Comparison of ENCODE assay signal across 11 cellular contexts in genomic region chr3:106345353-106346027, GRCh38.
DNase-seq lines count a peak whose midpoint lies in the region; ATAC-seq and TF ChIP-seq lines count a peak whose summit lies in the region.
"Had no signal": no experiment of that assay in that cellular context is flagged by ENCODE, and none has a peak within 500 bp of the region (broad histone marks: within the 10 kb centered on the region; RNA-seq: fewer than 3 reads in every experiment).

No MANE protein-coding gene starts in this region.

- peak; percentile 80 for ATAC-seq in lung (ENCODE audit: insufficient read depth, low FRiP score)
- no peak for ATAC-seq in effector memory CD8-positive, alpha-beta T cell (replicated peaks)
- ATAC-seq: WTC11 had no signal

- DNase-seq in ACHN = peak; percentile 97
- peak; percentile 85 for DNase-seq in HS-5 (ENCODE audit: low read depth)
- peak; percentile 97 for DNase-seq in adipocyte (ENCODE audit: low read depth)
- DNase-seq in lung (ENCODE audit: low spot score) = peak; percentile 32
- DNase-seq in effector memory CD8-positive, alpha-beta T cell = no peak
- DNase-seq in caudate nucleus (lab: John Stamatoyannopoulos, UW) = no peak
- DNase-seq in DMS153 (lab: John Stamatoyannopoulos, UW) = no peak
- no peak for DNase-seq in HEK293T (ENCODE audit: extremely low spot score)
- DNase-seq: DMS79 had no signal

- H3K4me3 Mint-ChIP-seq in effector memory CD8-positive, alpha-beta T cell = no peak overlapping the region
- H3K4me3 Mint-ChIP-seq: brain, WTC11 had no signal

- peaks cover 58% of the 10 kb centered on the region for H3K4me1 ChIP-seq in adipocyte (ENCODE audit: control insufficient read depth, insufficient read depth, low read length)
- H3K4me1 ChIP-seq in lung (ENCODE audit: control insufficient read depth in 2 of 2, insufficient read depth in 2 of 2, low read length in 2 of 2) = no peaks in the 10 kb centered on the region

- peak overlapping the region; percentile 78 for H3K9ac ChIP-seq in adipocyte (ENCODE audit: low read length)

- no peak overlapping the region for H3K27ac ChIP-seq in lung (ENCODE audit: low read depth in 1 of 2, low read length in 1 of 2)
- H3K27ac ChIP-seq in caudate nucleus (ENCODE audit: low read depth, low read length) = no peak overlapping the region

- peak overlapping the region; percentile 27 for H3K4me3 ChIP-seq in adipocyte (ENCODE audit: low read length)
- no peak overlapping the region for H3K4me3 ChIP-seq in lung

- no peaks in the 10 kb centered on the region for H3K36me3 Mint-ChIP-seq in effector memory CD8-positive, alpha-beta T cell (ENCODE audit: insufficient read depth)
- H3K36me3 Mint-ChIP-seq: brain, WTC11 had no signal

- POLR2A ChIA-PET in HEK293T (lab: Yijun Ruan, JAX) = no interaction called here

- no peaks in the 10 kb centered on the region for H3K27me3 ChIP-seq in adipocyte (replicated peaks; ENCODE audit: control insufficient read depth, insufficient read depth, low read length)
- no peaks in the 10 kb centered on the region for H3K27me3 ChIP-seq in lung (ENCODE audit: control insufficient read depth, insufficient read depth)

- WGBS in lung, 2 donors = 54 to 55% methylated on average over 5 of the region's 5 CpGs

- H3K9me3 Mint-ChIP-seq in effector memory CD8-positive, alpha-beta T cell = no peaks in the 10 kb centered on the region
- H3K9me3 Mint-ChIP-seq: WTC11 had no signal

- H3K27ac Mint-ChIP-seq in effector memory CD8-positive, alpha-beta T cell = no peak overlapping the region
- H3K27ac Mint-ChIP-seq: WTC11 had no signal

- CTCF ChIA-PET in HEK293T (lab: Yijun Ruan, JAX) = no interaction called here

- H3K4me1 Mint-ChIP-seq in effector memory CD8-positive, alpha-beta T cell (ENCODE audit: low read depth in 2 of 2) = peaks cover 13 to 20% of the 10 kb centered on the region in 2 donors
- H3K4me1 Mint-ChIP-seq: WTC11 had no signal

- no peaks in the 10 kb centered on the region for H3K27me3 Mint-ChIP-seq in effector memory CD8-positive, alpha-beta T cell
- H3K27me3 Mint-ChIP-seq: brain had no signal

- TF ChIP-seq CTCF in lung (IDR thresholded peaks at IDR 0.05; ENCODE audit: control extremely low read depth, extremely low read depth) = no peak

- H3K36me3 ChIP-seq in adipocyte (ENCODE audit: control insufficient read depth, insufficient read depth, low read length, severe bottlenecking) (no peaks in the 10 kb centered on the region), lung (ENCODE audit: control insufficient read depth in 2 of 2, insufficient read depth in 2 of 2, low read length in 2 of 2) (no peaks in the 10 kb centered on the region)

- H3K9me3 ChIP-seq in adipocyte (ENCODE audit: control insufficient read depth, low read length) (no peaks in the 10 kb centered on the region), lung (ENCODE audit: control insufficient read depth in 2 of 2, insufficient read depth in 1 of 2, low read length in 1 of 2) (no peaks in the 10 kb centered on the region)

- in situ Hi-C loops in ACHN (cut with HindIII; ENCODE audit: low pct_ligation_motif_present, low pct_unique_long_range_greater_than_20kb, low sequenced_read_pairs) = no loop called here

TF ChIP-seq in HEK293T, 16 proteins besides CTCF, POLR2A, EP300 and RAD21:
- TF ChIP-seq PKNOX1 (IDR thresholded peaks at IDR 0.05) (no peak), FOXM1 (IDR thresholded peaks at IDR 0.05; ENCODE audit: borderline replicate concordance) (no peak), NFRKB (IDR thresholded peaks at IDR 0.05) (no peak), SUZ12 (IDR thresholded peaks at IDR 0.05) (no peak), L3MBTL2 (conservative IDR thresholded peaks at IDR 0.05) (no peak), LEF1 (IDR thresholded peaks at IDR 0.05; ENCODE audit: borderline replicate concordance) (no peak), HDGF (IDR thresholded peaks at IDR 0.05; ENCODE audit: borderline replicate concordance) (no peak)

Comparison
In these comparisons a context has a peak if more than half of its experiments do, and no peak if none do; other contexts are left out.
1. DNase-seq: peak in ACHN (single experiment), HS-5 (single experiment), adipocyte (single experiment) and lung (single experiment); none in effector memory CD8-positive, alpha-beta T cell (0 of 3), caudate nucleus (0 of 61), DMS153 (single experiment) and HEK293T (single experiment).